Comparison of ENCODE assay signal across 17 cellular contexts in the genomic region with DNA sequence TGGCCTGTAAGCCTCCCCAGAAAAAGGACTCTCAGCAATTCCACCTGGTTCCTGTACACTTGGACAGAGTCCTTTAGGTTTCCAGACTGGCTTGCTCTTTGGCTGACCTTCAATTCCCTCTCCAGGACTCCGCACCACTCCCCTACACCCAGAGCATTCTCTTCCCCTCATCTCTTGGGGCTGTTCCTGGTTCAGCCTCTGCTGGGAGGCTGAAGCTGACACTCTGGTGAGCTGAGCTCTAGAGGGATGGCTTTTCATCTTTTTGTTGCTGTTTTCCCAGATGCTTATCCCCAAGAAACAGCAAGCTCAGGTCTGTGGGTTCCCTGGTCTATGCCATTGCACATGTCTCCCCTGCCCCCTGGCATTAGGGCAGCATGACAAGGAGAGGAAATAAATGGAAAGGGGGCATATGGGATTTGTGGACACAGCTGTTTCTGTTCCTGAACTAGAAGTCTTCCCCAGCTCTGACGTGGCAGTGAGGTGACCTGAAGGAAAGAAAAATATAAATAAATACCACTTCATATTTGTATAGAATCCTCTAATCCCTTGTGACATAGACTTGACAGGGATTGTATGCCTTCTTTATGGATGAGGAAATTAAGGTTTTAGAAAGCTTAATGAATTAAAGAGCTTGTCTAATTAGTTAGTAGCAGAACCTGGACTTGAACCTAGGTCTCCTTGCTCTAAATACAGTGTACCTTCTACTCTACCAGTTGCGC. TPM values are rescaled to one million over a fixed set of nuclear protein-coding genes. Genes with fewer than 3 reads are reported as not detected.
DNase-seq lines count a peak whose midpoint lies in the region; ATAC-seq, FAIRE-seq and TF ChIP-seq lines count a peak whose summit lies in the region.
"Had no signal": no experiment of that assay in that cellular context is flagged by ENCODE, and none has a peak within 500 bp of the region (broad histone marks: within the 10 kb centered on the region; RNA-seq: fewer than 3 reads in every experiment).

No MANE protein-coding gene starts in this region.

- no peaks in the 10 kb centered on the region for H3K79me1 ChIP-seq in H1 (ENCODE audit: low read depth, low read length)

- no peak overlapping the region for H3K56ac ChIP-seq in H1 (replicated peaks; ENCODE audit: insufficient read length, low read depth, low read length)

- CTCF ChIA-PET in H1 (lab: Charles Lee; ENCODE audit: partially characterized antibody) = interaction anchor here (0.7 to 7.2 kb wide), 12 partner anchors 8 to 73 kb away, joined by 3 to 371 read pairs (median 4); partner anchors contain the start of gene NDRG2
- CTCF ChIA-PET in activated CD4-positive, alpha-beta T cell treated with anti-CD3 and anti-CD28 coated beads for 36 hours (lab: Charles Lee) = interaction anchor here (0.6 to 3.0 kb wide), 8 partner anchors 10 to 149 kb away, joined by 3 to 24 read pairs (median 4); no protein-coding TSS in a partner anchor

- H2BK12ac ChIP-seq in H1 (ENCODE audit: low read depth, low read length) = no peak overlapping the region

- no peak overlapping the region for H2BK5ac ChIP-seq in H1 (ENCODE audit: low read depth, low read length)

- H3K4me3 ChIP-seq in H1 (ENCODE audit: extremely low read depth in 1 of 4, insufficient read depth in 2 of 4, low read depth in 3 of 4, low read length in 4 of 4) = no peak overlapping the region
- no peak overlapping the region for H3K4me3 ChIP-seq in gastrocnemius medialis
- H3K4me3 ChIP-seq: coronary artery, HAP-1, SJSA1, upper lobe of right lung had no signal

- no peak overlapping the region for H3K4me2 ChIP-seq in H1 (ENCODE audit: insufficient read depth in 1 of 2, low read depth in 2 of 2, low read length in 2 of 2)

- POLR2A ChIA-PET in H1 (lab: Charles Lee; ENCODE audit: partially characterized antibody) = interaction anchor here (0.6 to 1.6 kb wide), 4 partner anchors 8 to 29 kb away, joined by 3 to 4 read pairs (median 3); no protein-coding TSS in a partner anchor
- POLR2A ChIA-PET in activated CD4-positive, alpha-beta T cell treated with anti-CD3 and anti-CD28 coated beads for 36 hours (lab: Charles Lee) = no interaction called here

- no peak for DNase-seq in H1 (ENCODE audit: low read depth in 1 of 2, low spot score in 2 of 2)
- no peak for DNase-seq in gastrocnemius medialis
- no peak for DNase-seq in COLO668 (lab: John Stamatoyannopoulos, UW; ENCODE audit: unreplicated experiment)
- DNase-seq in activated CD4-positive, alpha-beta T cell treated with anti-CD3 and anti-CD28 coated beads for 36 hours = no peak
- DNase-seq in GM13977 (ENCODE audit: low spot score) = no peak
- DNase-seq: activated CD4-positive, alpha-beta memory T cell treated with anti-CD3 and anti-CD28 coated beads for 36 hours; amniotic stem cell; CD4-positive, CD25-positive, alpha-beta regulatory T cell; IMR-90; left colon; upper lobe of right lung had no signal

- H3K4me3 Mint-ChIP-seq in activated CD4-positive, alpha-beta T cell treated with anti-CD3 and anti-CD28 coated beads for 36 hours = no peak overlapping the region
- H3K4me3 Mint-ChIP-seq: activated CD4-positive, alpha-beta memory T cell treated with anti-CD3 and anti-CD28 coated beads for 36 hours had no signal

- H2BK120ac ChIP-seq in H1 (replicated peaks; ENCODE audit: low read depth, low read length) = no peak overlapping the region

- in situ Hi-C loops in gastrocnemius medialis (cut with MboI; ENCODE audit: low sequenced_read_pairs in 4 of 4) = loop anchor here in 1 of 4 donors (25.0 kb wide), 1 partner anchor 581 kb away; the partner anchor contains the start of genes APEX1, OSGEP, PIP4P1 and PNP
- in situ Hi-C loops in GM13977 (cut with MboI; ENCODE audit: low pct_unique_long_range_greater_than_20kb, low sequenced_read_pairs, unreplicated experiment) = no loop called here

- peaks cover 6% of the 10 kb centered on the region for H3K27me3 Mint-ChIP-seq in activated CD4-positive, alpha-beta T cell treated with anti-CD3 and anti-CD28 coated beads for 36 hours

- H3K9me3 Mint-ChIP-seq in activated CD4-positive, alpha-beta T cell treated with anti-CD3 and anti-CD28 coated beads for 36 hours (ENCODE audit: low read depth) = no peaks in the 10 kb centered on the region
- H3K9me3 Mint-ChIP-seq: activated CD4-positive, alpha-beta memory T cell treated with anti-CD3 and anti-CD28 coated beads for 36 hours had no signal

- no peak overlapping the region for H3K9ac ChIP-seq in H1 (replicated peaks in 1 of 4; ENCODE audit: extremely low read depth in 1 of 4, low read depth in 3 of 4, low read length in 3 of 4)

- H3K14ac ChIP-seq in H1 (ENCODE audit: insufficient read length) = no peak overlapping the region

- H2BK20ac ChIP-seq in H1 (ENCODE audit: low read length) = no peak overlapping the region

- no peak overlapping the region for H4K5ac ChIP-seq in H1 (ENCODE audit: insufficient read length, low read depth, low read length)

- H3K36me3 Mint-ChIP-seq in activated CD4-positive, alpha-beta T cell treated with anti-CD3 and anti-CD28 coated beads for 36 hours (ENCODE audit: low read depth) = no peaks in the 10 kb centered on the region
- H3K36me3 Mint-ChIP-seq: activated CD4-positive, alpha-beta memory T cell treated with anti-CD3 and anti-CD28 coated beads for 36 hours; CD4-positive, CD25-positive, alpha-beta regulatory T cell had no signal

- no peak for ATAC-seq in gastrocnemius medialis
- ATAC-seq in activated CD4-positive, alpha-beta T cell treated with anti-CD3 and anti-CD28 coated beads for 36 hours = no peak

- H3K27ac Mint-ChIP-seq in activated CD4-positive, alpha-beta T cell treated with anti-CD3 and anti-CD28 coated beads for 36 hours = no peak overlapping the region
- H3K27ac Mint-ChIP-seq: activated CD4-positive, alpha-beta memory T cell treated with anti-CD3 and anti-CD28 coated beads for 36 hours; CD4-positive, CD25-positive, alpha-beta regulatory T cell had no signal

- FAIRE-seq in H1 (lab: Jason Lieb, UNC) = no peak
- FAIRE-seq: GM12892 had no signal

- no peak overlapping the region for H2AFZ ChIP-seq in H1 (ENCODE audit: low read length)

- TF ChIP-seq POLR2A in H1 (IDR thresholded peaks at IDR 0.05; ENCODE audit: control extremely low read depth in 1 of 2, low read depth in 2 of 2, low read length in 2 of 2) (no peak), gastrocnemius medialis (IDR thresholded peaks at IDR 0.05) (no peak)

- H3K9me3 ChIP-seq in H1 (ENCODE audit: insufficient read depth in 2 of 2, low read depth in 1 of 2, low read length in 1 of 2) (no peaks in the 10 kb centered on the region), gastrocnemius medialis (no peaks in the 10 kb centered on the region)
- H3K9me3 ChIP-seq: HAP-1, SJSA1, upper lobe of right lung had no signal

- H3K18ac ChIP-seq in H1 (ENCODE audit: extremely low read depth, low read length) = no peak overlapping the region

- H3K27me3 ChIP-seq in H1 (replicated peaks in 1 of 4; ENCODE audit: control insufficient read depth in 3 of 4, extremely low read depth in 1 of 4, insufficient read depth in 3 of 4, low read length in 3 of 4) = peaks cover 0 to 3% (median 0%) of the 10 kb centered on the region in 4 experiments; a peak in 1 of 7 replicates
- no peaks in the 10 kb centered on the region for H3K27me3 ChIP-seq in gastrocnemius medialis
- H3K27me3 ChIP-seq: upper lobe of right lung had no signal

- 0 out of 2 replicates have a peak, but pooled peaks cover 2% of the 10 kb centered on the region for H3K23me2 ChIP-seq in H1 (ENCODE audit: low read depth, low read length)

- H3K23ac ChIP-seq in H1 (ENCODE audit: insufficient read length) = no peak overlapping the region

- no peak for TF ChIP-seq RAD21 in H1 (IDR thresholded peaks at IDR 0.05 in 1 of 2, conservative IDR thresholded peaks at IDR 0.05 in 1 of 2; ENCODE audit: low read depth in 2 of 2, low read length in 2 of 2)

- H3K4ac ChIP-seq in H1 (replicated peaks; ENCODE audit: insufficient read length, low read depth, low read length) = no peak overlapping the region

- no peak overlapping the region for H4K91ac ChIP-seq in H1 (replicated peaks; ENCODE audit: insufficient read length, low read length)

- 90% methylated on average over 3 of the region's 3 CpGs; no CpG with 5 or more reads in 1 of the 2 experiments for WGBS in H1 (ENCODE audit: extremely low coverage in 1 of 2, insufficient coverage in 1 of 2, insufficient read length in 1 of 2, insufficient replicate concordance in 2 of 2, low coverage in 1 of 2, low lambda C conversion rate in 2 of 2, missing lambda C conversion rate in 1 of 2), 2 experiments

- H3K79me2 ChIP-seq in H1 (ENCODE audit: control insufficient read depth in 1 of 2, insufficient read depth in 2 of 2, low read length in 2 of 2) = no peaks in the 10 kb centered on the region

- intact Hi-C loops in gastrocnemius medialis (cut with DNase I; ENCODE audit: low total_unique reads) = loop anchor here (5.0 to 10.0 kb wide), 2 partner anchors 361 to 429 kb away; partner anchors contain the start of gene RNASE4
- intact Hi-C loops in activated CD4-positive, alpha-beta T cell treated with anti-CD3 and anti-CD28 coated beads for 36 hours (cut with DNase I, micrococcal nuclease) = no loop called here

- no peak overlapping the region for H2BK15ac ChIP-seq in H1 (ENCODE audit: low read length)

- no peak overlapping the region for H2AK5ac ChIP-seq in H1 (ENCODE audit: low read depth, low read length)

- no peak for TF ChIP-seq EP300 in H1 (IDR thresholded peaks at IDR 0.05; ENCODE audit: borderline replicate concordance in 1 of 2, low read depth in 2 of 2, low read length in 2 of 2)

- H3K4me1 ChIP-seq in H1 (replicated peaks in 1 of 4; ENCODE audit: control insufficient read depth in 3 of 4, insufficient read depth in 4 of 4, low read length in 3 of 4) (peaks cover 8 to 11% (median 10%) of the 10 kb centered on the region in 4 experiments; a peak in 6 of 7 replicates), gastrocnemius medialis (peaks cover 62 to 70% of the 10 kb centered on the region in 2 donors)
- H3K4me1 ChIP-seq: HAP-1, SJSA1 had no signal

- H3K4me1 Mint-ChIP-seq in activated CD4-positive, alpha-beta T cell treated with anti-CD3 and anti-CD28 coated beads for 36 hours = peaks cover 6% of the 10 kb centered on the region

- H3K27ac ChIP-seq in VCaP (peak overlapping the region; percentile 13; the same call in 1 of the 2 replicates), H1 (ENCODE audit: low read depth, low read length) (no peak overlapping the region), gastrocnemius medialis (peak overlapping the region; percentile 70 to 85 (median 80))
- H3K27ac ChIP-seq: coronary artery, SJSA1, upper lobe of right lung had no signal

- H4K8ac ChIP-seq in H1 (ENCODE audit: extremely low read depth, insufficient read depth, low read length) = no peak overlapping the region

- TF ChIP-seq CTCF in VCaP (conservative IDR thresholded peaks at IDR 0.05) = no peak
- TF ChIP-seq CTCF in H1 (IDR thresholded peaks at IDR 0.05; ENCODE audit: control extremely low read depth in 1 of 3, insufficient read depth in 1 of 3, low read depth in 1 of 3, low read length in 3 of 3) = no peak
- no peak for TF ChIP-seq CTCF in gastrocnemius medialis (IDR thresholded peaks at IDR 0.05 in 4 of 5, conservative IDR thresholded peaks at IDR 0.05 in 1 of 5)
- TF ChIP-seq CTCF in GM13977 (IDR thresholded peaks at IDR 0.05; ENCODE audit: extremely low read depth, insufficient read depth, missing control alignments) = no peak

- H4K20me1 ChIP-seq in H1 (replicated peaks in 1 of 2; ENCODE audit: control insufficient read depth in 1 of 2, insufficient read depth in 2 of 2, low read length in 2 of 2) = no peaks in the 10 kb centered on the region

- no peaks in the 10 kb centered on the region for H3K36me3 ChIP-seq in H1 (ENCODE audit: control insufficient read depth in 2 of 4, insufficient read depth in 4 of 4, low read length in 3 of 4)
- no peaks in the 10 kb centered on the region for H3K36me3 ChIP-seq in gastrocnemius medialis
- H3K36me3 ChIP-seq: HAP-1, SJSA1, upper lobe of right lung had no signal

RNA-seq across cellular contexts. Expression of gene RNASE7, which starts 1.4 kb away (rescaled TPM):
- total RNA-seq in H1 (2021; fragmentation: NEBNext Ultra II Directional; extraction: Animal tissue kit (Norgen Biotek cat#: 25700)) = not detected in 2 replicates
- not detected in 2 replicates for polyA plus RNA-seq in H1 (2011; rRNA removed)
- not detected for polyA plus RNA-seq in H1 (2011; cell fraction: cytosol; rRNA removed)
- polyA plus RNA-seq in H1 (2011; cell fraction: nucleus; rRNA removed) = 0.13 TPM
- not detected in 4 replicates for polyA plus RNA-seq in H1 (2012, experiment 1 of 2)
- not detected for polyA plus RNA-seq in H1 (2012, experiment 2 of 2)
- polyA plus RNA-seq in H1 (2013, experiment 1 of 2) = 0.04 TPM
- not detected for polyA plus RNA-seq in H1 (2013, experiment 2 of 2)
- polyA minus RNA-seq in H1 (2011; rRNA and poly(A)+ RNA removed) = not detected in 2 replicates
- polyA minus RNA-seq in H1 (2011; cell fraction: cytosol; rRNA and poly(A)+ RNA removed) = not detected
- not detected for polyA minus RNA-seq in H1 (2011; cell fraction: nucleus; rRNA and poly(A)+ RNA removed)
- under 1 TPM in 1 of 4 donors, not detected in 3; 0.55 TPM for total RNA-seq in gastrocnemius medialis
- not detected for total RNA-seq in activated CD4-positive, alpha-beta T cell treated with anti-CD3 and anti-CD28 coated beads for 36 hours
- total RNA-seq: activated CD4-positive, alpha-beta memory T cell treated with anti-CD3 and anti-CD28 coated beads for 36 hours; CD4-positive, CD25-positive, alpha-beta regulatory T cell; IMR-90; SJSA1; upper lobe of right lung had no signal
- polyA plus RNA-seq: CD4-positive, CD25-positive, alpha-beta regulatory T cell; IMR-90 had no signal

RNA-seq across cellular contexts. Expression of gene RNASE13, which starts 8.9 kb away (rescaled TPM):
- not detected in 2 replicates for total RNA-seq in H1 (2021; fragmentation: NEBNext Ultra II Directional; extraction: Animal tissue kit (Norgen Biotek cat#: 25700))
- 0.05 TPM in 1 of 2 replicates, not detected in the other for polyA plus RNA-seq in H1 (2011; rRNA removed)
- not detected for polyA plus RNA-seq in H1 (2011; cell fraction: cytosol; rRNA removed)
- polyA plus RNA-seq in H1 (2011; cell fraction: nucleus; rRNA removed) = not detected
- not detected in 4 replicates for polyA plus RNA-seq in H1 (2012, experiment 1 of 2)
- polyA plus RNA-seq in H1 (2012, experiment 2 of 2) = not detected
- not detected for polyA plus RNA-seq in H1 (2013, experiment 1 of 2)
- not detected for polyA plus RNA-seq in H1 (2013, experiment 2 of 2)
- 0.17 TPM in 1 of 2 replicates, not detected in the other for polyA minus RNA-seq in H1 (2011; rRNA and poly(A)+ RNA removed)
- polyA minus RNA-seq in H1 (2011; cell fraction: cytosol; rRNA and poly(A)+ RNA removed) = not detected
- polyA minus RNA-seq in H1 (2011; cell fraction: nucleus; rRNA and poly(A)+ RNA removed) = not detected
- not detected for total RNA-seq in gastrocnemius medialis
- not detected for total RNA-seq in activated CD4-positive, alpha-beta T cell treated with anti-CD3 and anti-CD28 coated beads for 36 hours
- total RNA-seq: activated CD4-positive, alpha-beta memory T cell treated with anti-CD3 and anti-CD28 coated beads for 36 hours; CD4-positive, CD25-positive, alpha-beta regulatory T cell; esophagus mucosa; IMR-90; left colon; SJSA1; upper lobe of right lung had no signal
- polyA plus RNA-seq: CD4-positive, CD25-positive, alpha-beta regulatory T cell; IMR-90 had no signal

RNA-seq across cellular contexts. Expression of gene TPPP2, which starts 13.5 kb away (rescaled TPM):
- total RNA-seq in H1 (2021; fragmentation: NEBNext Ultra II Directional; extraction: Animal tissue kit (Norgen Biotek cat#: 25700)) = 0.34 TPM in 1 of 2 replicates, not detected in the other
- polyA plus RNA-seq in H1 (2011; rRNA removed) = not detected in 2 replicates
- polyA plus RNA-seq in H1 (2011; cell fraction: cytosol; rRNA removed) = 0.34 TPM
- 0.43 TPM for polyA plus RNA-seq in H1 (2011; cell fraction: nucleus; rRNA removed)
- polyA plus RNA-seq in H1 (2012, experiment 1 of 2) = not detected in 4 replicates
- not detected for polyA plus RNA-seq in H1 (2012, experiment 2 of 2)
- 0.14 TPM for polyA plus RNA-seq in H1 (2013, experiment 1 of 2)
- polyA plus RNA-seq in H1 (2013, experiment 2 of 2) = 0.13 TPM
- not detected in 2 replicates for polyA minus RNA-seq in H1 (2011; rRNA and poly(A)+ RNA removed)
- not detected for polyA minus RNA-seq in H1 (2011; cell fraction: cytosol; rRNA and poly(A)+ RNA removed)
- 0.90 TPM for polyA minus RNA-seq in H1 (2011; cell fraction: nucleus; rRNA and poly(A)+ RNA removed)
- 1 to 10 TPM in 2 of 4 donors, under 1 TPM in 2; 0.22 to 2.3 (median 1.1) TPM for total RNA-seq in gastrocnemius medialis
- not detected for total RNA-seq in activated CD4-positive, alpha-beta T cell treated with anti-CD3 and anti-CD28 coated beads for 36 hours
- total RNA-seq: activated CD4-positive, alpha-beta memory T cell treated with anti-CD3 and anti-CD28 coated beads for 36 hours; CD4-positive, CD25-positive, alpha-beta regulatory T cell; esophagus mucosa; IMR-90; SJSA1; upper lobe of right lung had no signal
- polyA plus RNA-seq: CD4-positive, CD25-positive, alpha-beta regulatory T cell; IMR-90 had no signal

RNA-seq across cellular contexts. Expression of gene RNASE8, which starts 14.1 kb away (rescaled TPM):
- not detected in 2 replicates for total RNA-seq in H1 (2021; fragmentation: NEBNext Ultra II Directional; extraction: Animal tissue kit (Norgen Biotek cat#: 25700))
- polyA plus RNA-seq in H1 (2011; rRNA removed) = not detected in 2 replicates
- polyA plus RNA-seq in H1 (2011; cell fraction: cytosol; rRNA removed) = not detected
- not detected for polyA plus RNA-seq in H1 (2011; cell fraction: nucleus; rRNA removed)
- not detected in 4 replicates for polyA plus RNA-seq in H1 (2012, experiment 1 of 2)
- polyA plus RNA-seq in H1 (2012, experiment 2 of 2) = not detected
- polyA plus RNA-seq in H1 (2013, experiment 1 of 2) = not detected
- polyA plus RNA-seq in H1 (2013, experiment 2 of 2) = not detected
- polyA minus RNA-seq in H1 (2011; rRNA and poly(A)+ RNA removed) = not detected in 2 replicates
- polyA minus RNA-seq in H1 (2011; cell fraction: cytosol; rRNA and poly(A)+ RNA removed) = not detected
- not detected for polyA minus RNA-seq in H1 (2011; cell fraction: nucleus; rRNA and poly(A)+ RNA removed)
- not detected for total RNA-seq in gastrocnemius medialis
- total RNA-seq in activated CD4-positive, alpha-beta T cell treated with anti-CD3 and anti-CD28 coated beads for 36 hours = not detected
- total RNA-seq: activated CD4-positive, alpha-beta memory T cell treated with anti-CD3 and anti-CD28 coated beads for 36 hours; CD4-positive, CD25-positive, alpha-beta regulatory T cell; esophagus mucosa; IMR-90; left colon; SJSA1; upper lobe of right lung had no signal
- polyA plus RNA-seq: CD4-positive, CD25-positive, alpha-beta regulatory T cell; IMR-90 had no signal

RNA-seq across cellular contexts. Expression of gene NDRG2, which starts 18.7 kb away (rescaled TPM):
- total RNA-seq in H1 (2021; fragmentation: NEBNext Ultra II Directional; extraction: Animal tissue kit (Norgen Biotek cat#: 25700)) = 27.2 and 29.9 TPM in 2 replicates
- polyA plus RNA-seq in H1 (2011; rRNA removed) = 48.6 and 65.0 TPM in 2 replicates
- 74.5 TPM for polyA plus RNA-seq in H1 (2011; cell fraction: cytosol; rRNA removed)
- 117 TPM for polyA plus RNA-seq in H1 (2011; cell fraction: nucleus; rRNA removed)
- polyA plus RNA-seq in H1 (2012, experiment 1 of 2) = 22.5 to 36.8 TPM (median 32.4 TPM) in 4 replicates
- polyA plus RNA-seq in H1 (2012, experiment 2 of 2) = 33.2 TPM
- 18.1 TPM for polyA plus RNA-seq in H1 (2013, experiment 1 of 2)
- 15.8 TPM for polyA plus RNA-seq in H1 (2013, experiment 2 of 2)
- 33.5 and 45.8 TPM in 2 replicates for polyA minus RNA-seq in H1 (2011; rRNA and poly(A)+ RNA removed)
- 19.1 TPM for polyA minus RNA-seq in H1 (2011; cell fraction: cytosol; rRNA and poly(A)+ RNA removed)
- polyA minus RNA-seq in H1 (2011; cell fraction: nucleus; rRNA and poly(A)+ RNA removed) = 45.5 TPM
- 1,000 to 10,000 TPM in 3 of 4 donors, 100 to 1,000 TPM in 1; 759 to 2,790 (median 1,841) TPM for total RNA-seq in gastrocnemius medialis
- 1 to 10 TPM; 5.5 to 7.0 TPM for total RNA-seq in activated CD4-positive, alpha-beta T cell treated with anti-CD3 and anti-CD28 coated beads for 36 hours
